Comparison of ENCODE assay signal across 39 cellular contexts in the genomic region with DNA sequence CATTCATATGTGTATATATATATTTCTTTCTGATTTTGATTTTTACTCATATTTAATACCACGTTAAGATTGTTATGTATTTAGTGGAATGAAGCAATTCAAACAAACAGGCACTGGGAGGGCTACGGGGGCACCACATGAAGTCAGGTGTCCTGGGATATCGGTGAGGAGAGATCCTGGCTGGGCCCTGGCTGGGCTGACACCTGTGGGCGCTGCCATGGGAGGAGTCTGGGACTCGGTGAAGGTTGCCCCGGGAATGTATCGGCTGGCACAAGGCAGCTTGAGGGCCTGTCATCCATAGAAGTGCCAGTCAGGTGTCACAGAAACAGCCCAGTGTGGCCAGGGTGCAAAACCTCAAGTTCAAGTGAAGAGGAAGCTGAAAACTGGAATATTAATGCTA.
"Had no signal": no experiment of that assay in that cellular context is flagged by ENCODE, and none has a peak within 500 bp of the region (broad histone marks: within the 10 kb centered on the region; RNA-seq: fewer than 3 reads in every experiment).

No MANE protein-coding gene starts in this region.

- H3K4me3 Mint-ChIP-seq: activated B cell treated with CpG ODN at 0.5 μM for 24 hours; activated CD4-positive, alpha-beta memory T cell treated with anti-CD3 and anti-CD28 coated beads for 36 hours; activated CD4-positive, alpha-beta T cell treated with anti-CD3 and anti-CD28 coated beads, Interleukin-2, amount 10 ng/mL, durations not matched to agents 24 days and 14 days; activated CD8-positive, alpha-beta T cell treated with anti-CD3 and anti-CD28 coated beads for 36 hours; activated naive CD4-positive, alpha-beta T cell treated with anti-CD3 and anti-CD28 coated beads for 36 hours; activated naive CD8-positive, alpha-beta T cell treated with anti-CD3 and anti-CD28 coated beads for 36 hours; activated T-cell treated with anti-CD3 and anti-CD28 coated beads, Interleukin-2, amount 50 U/mL, for 4 hours; activated T-cell treated with anti-CD3 and anti-CD28 coated beads, Interleukin-2, amount 50 U/mL, for 72 hours; activated T-helper 1 cell treated with anti-CD3 and anti-CD28 coated beads, Interleukin-12 subunit alpha, Interleukin-12 subunit beta, Interleukin-2, Interleukin-4 antibody, amounts not matched to agents 30 ng/mL and 10 ng/mL and 1 ng/mL, durations not matched to agents 14 hours and 24 hours and 36 hours; activated T-helper 17 cell treated with anti-CD3 and anti-CD28 coated beads, Interleukin-2, amount 50 U/mL, for 72 hours; central memory CD8-positive, alpha-beta T cell; T-helper 1 cell treated with Interleukin-12 subunit alpha and Interleukin-12 subunit beta and Interleukin-4 antibody, amounts not matched to agents 30 μg/mL and 1 μg/mL, for 36 hours; T-helper 2 cell treated with Interferon-gamma antibody and Interleukin-4, amounts not matched to agents 5 μg/mL and 100 μg/mL, for 36 hours had no signal

- FAIRE-seq: astrocyte, TTC549 had no signal

- H3K4me3 ChIP-seq: adrenal gland, body of pancreas, breast epithelium had no signal

- H3K27ac ChIP-seq: adrenal gland, body of pancreas, brain microvascular endothelial cell, breast epithelium, VCaP had no signal

- H3K9me3 Mint-ChIP-seq: activated B cell treated with CpG ODN at 0.5 μM for 24 hours; activated CD4-positive, alpha-beta T cell treated with anti-CD3 and anti-CD28 coated beads, Interleukin-2, amount 10 ng/mL, durations not matched to agents 24 days and 14 days; activated naive CD4-positive, alpha-beta T cell treated with anti-CD3 and anti-CD28 coated beads for 36 hours; activated naive CD8-positive, alpha-beta T cell treated with anti-CD3 and anti-CD28 coated beads for 36 hours; activated T-cell treated with anti-CD3 and anti-CD28 coated beads, Interleukin-2, amount 50 U/mL, for 4 hours; activated T-helper 1 cell treated with anti-CD3 and anti-CD28 coated beads, Interleukin-12 subunit alpha, Interleukin-12 subunit beta, Interleukin-2, Interleukin-4 antibody, amounts not matched to agents 30 ng/mL and 10 ng/mL and 1 ng/mL, durations not matched to agents 14 hours and 24 hours and 36 hours; T-helper 1 cell treated with Interleukin-12 subunit alpha and Interleukin-12 subunit beta and Interleukin-4 antibody, amounts not matched to agents 30 μg/mL and 1 μg/mL, for 36 hours; T-helper 2 cell treated with Interferon-gamma antibody and Interleukin-4, amounts not matched to agents 5 μg/mL and 100 μg/mL, for 36 hours had no signal

- H3K4me1 ChIP-seq: adrenal gland, body of pancreas, breast epithelium had no signal

- H3K36me3 Mint-ChIP-seq: activated CD4-positive, alpha-beta memory T cell treated with anti-CD3 and anti-CD28 coated beads for 36 hours; activated naive CD4-positive, alpha-beta T cell treated with anti-CD3 and anti-CD28 coated beads, Interleukin-2, amount 50 U/mL, for 72 hours; activated naive CD8-positive, alpha-beta T cell treated with anti-CD3 and anti-CD28 coated beads for 36 hours had no signal

- H3K9me3 ChIP-seq: adrenal gland, body of pancreas, breast epithelium had no signal

- ATAC-seq: activated CD8-positive, alpha-beta T cell treated with anti-CD3 and anti-CD28 coated beads for 36 hours; activated naive CD4-positive, alpha-beta T cell treated with anti-CD3 and anti-CD28 coated beads, Interleukin-2, amount 50 U/mL, for 72 hours; activated T-cell treated with anti-CD3 and anti-CD28 coated beads, Interleukin-2, amount 50 U/mL, for 4 hours; activated T-cell treated with anti-CD3 and anti-CD28 coated beads, Interleukin-2, amount 50 U/mL, for 72 hours; activated T-helper 17 cell treated with anti-CD3 and anti-CD28 coated beads, Interleukin-2, amount 50 U/mL, for 72 hours; body of pancreas had no signal

- H3K36me3 ChIP-seq: adrenal gland, brain microvascular endothelial cell, breast epithelium had no signal

- H3K27ac Mint-ChIP-seq: activated B cell treated with CpG ODN at 0.5 μM for 24 hours; activated CD4-positive, alpha-beta memory T cell treated with anti-CD3 and anti-CD28 coated beads for 36 hours; activated CD4-positive, alpha-beta T cell treated with anti-CD3 and anti-CD28 coated beads, Interleukin-2, amount 10 ng/mL, durations not matched to agents 24 days and 14 days; activated CD8-positive, alpha-beta T cell treated with anti-CD3 and anti-CD28 coated beads for 36 hours; activated naive CD4-positive, alpha-beta T cell treated with anti-CD3 and anti-CD28 coated beads for 36 hours; activated naive CD4-positive, alpha-beta T cell treated with anti-CD3 and anti-CD28 coated beads, Interleukin-2, amount 50 U/mL, for 72 hours; activated naive CD8-positive, alpha-beta T cell treated with anti-CD3 and anti-CD28 coated beads for 36 hours; activated T-cell treated with anti-CD3 and anti-CD28 coated beads, Interleukin-2, amount 50 U/mL, for 72 hours; activated T-helper 1 cell treated with anti-CD3 and anti-CD28 coated beads, Interleukin-12 subunit alpha, Interleukin-12 subunit beta, Interleukin-2, Interleukin-4 antibody, amounts not matched to agents 30 ng/mL and 10 ng/mL and 1 ng/mL, durations not matched to agents 14 hours and 24 hours and 36 hours; activated T-helper 17 cell treated with anti-CD3 and anti-CD28 coated beads, Interleukin-2, amount 50 U/mL, for 72 hours; T-helper 1 cell treated with Interleukin-12 subunit alpha and Interleukin-12 subunit beta and Interleukin-4 antibody, amounts not matched to agents 30 μg/mL and 1 μg/mL, for 36 hours; T-helper 2 cell treated with Interferon-gamma antibody and Interleukin-4, amounts not matched to agents 5 μg/mL and 100 μg/mL, for 36 hours had no signal

- H3K27me3 Mint-ChIP-seq: activated B cell treated with CpG ODN at 0.5 μM for 24 hours; activated CD4-positive, alpha-beta memory T cell treated with anti-CD3 and anti-CD28 coated beads for 36 hours; activated CD4-positive, alpha-beta T cell treated with anti-CD3 and anti-CD28 coated beads, Interleukin-2, amount 10 ng/mL, durations not matched to agents 24 days and 14 days; activated naive CD8-positive, alpha-beta T cell treated with anti-CD3 and anti-CD28 coated beads for 36 hours; activated T-helper 17 cell treated with anti-CD3 and anti-CD28 coated beads, Interleukin-2, amount 50 U/mL, for 72 hours; central memory CD8-positive, alpha-beta T cell had no signal

- DNase-seq: activated B cell treated with CpG ODN at 0.5 μM for 24 hours; activated CD4-positive, alpha-beta memory T cell treated with anti-CD3 and anti-CD28 coated beads for 36 hours; activated CD4-positive, alpha-beta T cell treated with anti-CD3 and anti-CD28 coated beads for 4 hours; activated CD4-positive, alpha-beta T cell treated with anti-CD3 and anti-CD28 coated beads, Interleukin-2, amount 10 ng/mL, durations not matched to agents 24 days and 14 days; activated CD4-positive, alpha-beta T cell treated with anti-CD3 and anti-CD28 coated beads, Interleukin-2, amount 50 U/mL, for 1 hour; activated CD4-positive, alpha-beta T cell treated with anti-CD3 and anti-CD28 coated beads, Interleukin-2, amount 50 U/mL, for 4 hours; activated CD4-positive, CD25-positive, alpha-beta regulatory T cell treated with anti-CD3 and anti-CD28 coated beads, Interleukin-2, amount 50 U/mL, for 72 hours; activated CD8-positive, alpha-beta memory T cell treated with anti-CD3 and anti-CD28 coated beads, Interleukin-2, amount 50 U/mL, for 4 hours; activated CD8-positive, alpha-beta T cell treated with anti-CD3 and anti-CD28 coated beads for 36 hours; activated effector memory CD4-positive, alpha-beta T cell treated with anti-CD3 and anti-CD28 coated beads, Interleukin-2, amount 50 U/mL, for 16 hours; activated gamma-delta T cell treated with Interleukin-2 at 50 U/mL for 16 hours; activated naive CD4-positive, alpha-beta T cell; activated naive CD4-positive, alpha-beta T cell treated with anti-CD3 and anti-CD28 coated beads for 36 hours; activated naive CD4-positive, alpha-beta T cell treated with anti-CD3 and anti-CD28 coated beads, Interleukin-2, amount 50 U/mL, for 16 hours; activated naive CD8-positive, alpha-beta T cell treated with anti-CD3 and anti-CD28 coated beads for 36 hours; activated T-cell treated with anti-CD3 and anti-CD28 coated beads for 4 hours; activated T-cell treated with anti-CD3 and anti-CD28 coated beads, Interleukin-2, amount 50 U/mL, for 1 hour; activated T-cell treated with anti-CD3 and anti-CD28 coated beads, Interleukin-2, amount 50 U/mL, for 4 hours; activated T-cell treated with anti-CD3 and anti-CD28 coated beads, Interleukin-2, amount 50 U/mL, for 72 hours; adrenal gland; amniotic stem cell; aorta; body of pancreas; brain microvascular endothelial cell; caudate nucleus; cerebellar nuclear complex; T-helper 1 cell; T-helper 2 cell; T-helper 9 cell had no signal

- H3K4me1 Mint-ChIP-seq: activated B cell treated with CpG ODN at 0.5 μM for 24 hours; activated CD4-positive, alpha-beta T cell treated with anti-CD3 and anti-CD28 coated beads, Interleukin-2, amount 10 ng/mL, durations not matched to agents 24 days and 14 days; activated naive CD8-positive, alpha-beta T cell treated with anti-CD3 and anti-CD28 coated beads for 36 hours; activated T-helper 17 cell treated with anti-CD3 and anti-CD28 coated beads, Interleukin-2, amount 50 U/mL, for 72 hours; central memory CD8-positive, alpha-beta T cell had no signal

- H3K27me3 ChIP-seq: adrenal gland, body of pancreas, brain microvascular endothelial cell, breast epithelium had no signal
